ENCODE assay signal across 8 cellular contexts in genomic region chr16:3173892-3174617, GRCh38. TPM values are rescaled to one million over a fixed set of nuclear protein-coding genes. Genes with fewer than 3 reads are reported as not detected.
DNase-seq lines count a peak whose midpoint lies in the region; ATAC-seq and TF ChIP-seq lines count a peak whose summit lies in the region.

No MANE protein-coding gene starts in this region.

- CTCF ChIA-PET in activated CD8-positive, alpha-beta T cell treated with anti-CD3 and anti-CD28 coated beads for 36 hours (lab: Charles Lee): interaction anchor here (1.0 to 2.0 kb wide), 6 partner anchors 9 to 142 kb away, joined by 3 to 12 read pairs (median 6); no protein-coding TSS in a partner anchor

- peak; percentile 68 for TF ChIP-seq CTCF in activated CD8-positive, alpha-beta T cell treated with anti-CD3 and anti-CD28 coated beads for 36 hours (IDR thresholded peaks at IDR 0.05)
- TF ChIP-seq CTCF in coronary artery (IDR thresholded peaks at IDR 0.05): no peak

- DNase-seq in SIG-M5 treated with dmso at 0.1 percent for 504 hours (lab: John Stamatoyannopoulos, UW; ENCODE audit: unreplicated experiment) (peak; percentile 29), SIG-M5 (lab: John Stamatoyannopoulos, UW) (no peak), memory B cell (ENCODE audit: low spot score in 2 of 2) (no peak), coronary artery (ENCODE audit: low spot score) (no peak), NCI-H1092 treated with DMSO at 0.1 percent for 48 hours (lab: John Stamatoyannopoulos, UW) (no peak), left lobe of liver (ENCODE audit: low spot score) (no peak)
- peak; percentile 71 for DNase-seq in activated CD8-positive, alpha-beta T cell treated with anti-CD3 and anti-CD28 coated beads for 36 hours

- peaks cover 45% of the 10 kb centered on the region for H3K27me3 Mint-ChIP-seq in activated CD8-positive, alpha-beta T cell treated with anti-CD3 and anti-CD28 coated beads for 36 hours
- peaks cover 28% of the 10 kb centered on the region for H3K27me3 Mint-ChIP-seq in memory B cell

- no peak overlapping the region for H3K4me3 ChIP-seq in coronary artery

- peak overlapping the region; percentile 43 for H3K27ac Mint-ChIP-seq in activated CD8-positive, alpha-beta T cell treated with anti-CD3 and anti-CD28 coated beads for 36 hours
- peak overlapping the region; percentile 58 for H3K27ac Mint-ChIP-seq in memory B cell

- no peaks in the 10 kb centered on the region for H3K36me3 Mint-ChIP-seq in activated CD8-positive, alpha-beta T cell treated with anti-CD3 and anti-CD28 coated beads for 36 hours (ENCODE audit: low read depth)
- no peaks in the 10 kb centered on the region for H3K36me3 Mint-ChIP-seq in memory B cell

- peaks cover 34% of the 10 kb centered on the region for H3K4me1 Mint-ChIP-seq in activated CD8-positive, alpha-beta T cell treated with anti-CD3 and anti-CD28 coated beads for 36 hours (ENCODE audit: low read depth)
- peaks cover 19% of the 10 kb centered on the region for H3K4me1 Mint-ChIP-seq in memory B cell

- H3K9me3 Mint-ChIP-seq in activated CD8-positive, alpha-beta T cell treated with anti-CD3 and anti-CD28 coated beads for 36 hours: no peaks in the 10 kb centered on the region
- no peaks in the 10 kb centered on the region for H3K9me3 Mint-ChIP-seq in memory B cell

- TF ChIP-seq RAD21 in Ishikawa (IDR thresholded peaks at IDR 0.05; ENCODE audit: low read depth): no peak

- intact Hi-C loops in activated CD8-positive, alpha-beta T cell treated with anti-CD3 and anti-CD28 coated beads for 36 hours (cut with micrococcal nuclease): no loop called here

- peak; percentile 28 for ATAC-seq in activated CD8-positive, alpha-beta T cell treated with anti-CD3 and anti-CD28 coated beads for 36 hours
- ATAC-seq in memory B cell (ENCODE audit: low read depth): peak; percentile 35
- no peak for ATAC-seq in left lobe of liver

- H3K4me3 Mint-ChIP-seq in activated CD8-positive, alpha-beta T cell treated with anti-CD3 and anti-CD28 coated beads for 36 hours: peak overlapping the region; percentile 70
- H3K4me3 Mint-ChIP-seq in memory B cell: no peak overlapping the region

- TF ChIP-seq EP300 in Ishikawa (IDR thresholded peaks at IDR 0.05; ENCODE audit: borderline replicate concordance): no peak

- POLR2A ChIA-PET in activated CD8-positive, alpha-beta T cell treated with anti-CD3 and anti-CD28 coated beads for 36 hours (lab: Charles Lee): interaction anchor here (0.9 to 1.3 kb wide), 3 partner anchors 10 to 191 kb away, joined by 3 read pairs; partner anchors contain the start of genes TIGD7 and ZNF75A

- no peak overlapping the region for H3K27ac ChIP-seq in coronary artery

TF ChIP-seq in Ishikawa, 13 proteins besides CTCF, POLR2A, EP300 and RAD21:
- TF ChIP-seq TCF12 (IDR thresholded peaks at IDR 0.05; ENCODE audit: low read depth) (no peak), ZBTB7A (IDR thresholded peaks at IDR 0.05; ENCODE audit: low read depth) (0 out of 2 replicates have a peak, but pooled peaks have one; percentile 28), EGR1 (IDR thresholded peaks at IDR 0.05) (no peak)
- TF ChIP-seq, protein P1, sequence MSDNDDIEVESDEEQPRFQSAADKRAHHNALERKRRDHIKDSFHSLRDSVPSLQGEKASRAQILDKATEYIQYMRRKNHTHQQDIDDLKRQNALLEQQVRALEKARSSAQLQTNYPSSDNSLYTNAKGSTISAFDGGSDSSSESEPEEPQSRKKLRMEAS (IDR thresholded peaks at IDR 0.05): 0 out of 2 replicates have a peak, but pooled peaks have one; percentile 23
- TF ChIP-seq, protein P2, sequence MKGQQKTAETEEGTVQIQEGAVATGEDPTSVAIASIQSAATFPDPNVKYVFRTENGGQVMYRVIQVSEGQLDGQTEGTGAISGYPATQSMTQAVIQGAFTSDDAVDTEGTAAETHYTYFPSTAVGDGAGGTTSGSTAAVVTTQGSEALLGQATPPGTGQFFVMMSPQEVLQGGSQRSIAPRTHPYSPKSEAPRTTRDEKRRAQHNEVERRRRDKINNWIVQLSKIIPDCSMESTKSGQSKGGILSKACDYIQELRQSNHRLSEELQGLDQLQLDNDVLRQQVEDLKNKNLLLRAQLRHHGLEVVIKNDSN (IDR thresholded peaks at IDR 0.05): peak; percentile 56

RNA-seq across cellular contexts. Expression of gene OR1F1, which starts 13.9 kb away (rescaled TPM):
- total RNA-seq in activated CD8-positive, alpha-beta T cell treated with anti-CD3 and anti-CD28 coated beads for 36 hours: not detected
- total RNA-seq in left lobe of liver: not detected

RNA-seq across cellular contexts. Expression of gene ZNF213, which starts 39.2 kb away (rescaled TPM):
- 1 to 10 TPM; 6.1 to 7.5 TPM for total RNA-seq in activated CD8-positive, alpha-beta T cell treated with anti-CD3 and anti-CD28 coated beads for 36 hours
- total RNA-seq in left lobe of liver: 2.7 TPM

Comparison
In these comparisons a context has a peak if more than half of its experiments do, and no peak if none do; other contexts are left out.
1. DNase-seq: peak in SIG-M5 treated with dmso at 0.1 percent for 504 hours (single experiment) and activated CD8-positive, alpha-beta T cell treated with anti-CD3 and anti-CD28 coated beads for 36 hours (single experiment); none in SIG-M5 (single experiment), memory B cell (0 of 2), coronary artery (single experiment), NCI-H1092 treated with DMSO at 0.1 percent for 48 hours (single experiment) and left lobe of liver (single experiment).